21 cellular contexts compared by ENCODE assay signal in the genomic region with DNA sequence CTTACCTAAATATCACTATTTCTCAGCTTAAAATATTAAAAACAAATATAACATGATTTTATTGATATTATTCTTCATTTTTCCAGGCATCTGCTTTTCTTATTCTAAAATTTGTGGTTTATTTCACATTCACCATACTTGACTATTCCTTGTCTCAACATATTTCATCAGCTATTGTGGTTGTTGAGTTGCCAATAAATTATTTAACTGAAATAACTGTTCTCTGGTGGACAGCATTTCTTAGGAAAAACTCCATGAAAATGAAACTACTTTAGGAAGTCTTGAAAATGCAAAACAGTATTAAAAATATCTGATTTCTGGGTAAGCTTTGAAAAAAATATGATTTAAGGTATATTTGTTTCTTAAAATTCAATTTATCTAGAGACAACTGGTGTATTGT.
DNase-seq lines count a peak whose midpoint lies in the region; ATAC-seq, FAIRE-seq and TF ChIP-seq lines count a peak whose summit lies in the region.
"Had no signal": no experiment of that assay in that cellular context is flagged by ENCODE, and none has a peak within 500 bp of the region (broad histone marks: within the 10 kb centered on the region; RNA-seq: fewer than 3 reads in every experiment).

No MANE protein-coding gene starts in this region.

- in situ Hi-C loops in GM13976 (cut with MboI; ENCODE audit: low sequenced_read_pairs, unreplicated experiment), result no loop called here

- DNase-seq in AG10803 (ENCODE audit: low read depth), result peak; percentile 62
- no peak for DNase-seq in MG63
- DNase-seq in activated naive CD4-positive, alpha-beta T cell treated with anti-CD3 and anti-CD28 coated beads, Interleukin-2, amount 50 U/mL, for 72 hours (ENCODE audit: low spot score in 2 of 2), result no peak
- no peak for DNase-seq in GM13976 (ENCODE audit: low spot score)
- DNase-seq: BE2C; CD4-positive, alpha-beta T cell; DMS153; GOT3; NCI-H1417; NCI-H187; NCI-H345; NCI-H524 treated with DMSO at 0.1 percent for 48 hours had no signal

- no peak overlapping the region for H3K27ac ChIP-seq in gastroesophageal sphincter

- H3K4me1 ChIP-seq in gastroesophageal sphincter, result no peaks in the 10 kb centered on the region

- no peak for TF ChIP-seq EP300 in gastroesophageal sphincter (IDR thresholded peaks at IDR 0.05)

- no peaks in the 10 kb centered on the region for H3K36me3 ChIP-seq in MG63
- no peaks in the 10 kb centered on the region for H3K36me3 ChIP-seq in gastroesophageal sphincter
- H3K36me3 ChIP-seq: BE2C had no signal

- ATAC-seq in gastroesophageal sphincter (no peak), HG03565 (IDR thresholded peaks at IDR 0.05; ENCODE audit: unreplicated experiment) (no peak), HG02870 (IDR thresholded peaks at IDR 0.05; ENCODE audit: unreplicated experiment) (no peak)
- ATAC-seq in activated naive CD4-positive, alpha-beta T cell treated with anti-CD3 and anti-CD28 coated beads, Interleukin-2, amount 50 U/mL, for 72 hours, result no peak
- ATAC-seq: HCT116, Panc1, Right ventricle myocardium inferior had no signal

- no peaks in the 10 kb centered on the region; the same call in 1 of the 2 replicates for H3K9me3 ChIP-seq in MG63
- H3K9me3 ChIP-seq in gastroesophageal sphincter, result no peaks in the 10 kb centered on the region
- H3K9me3 ChIP-seq: BE2C had no signal

- no peaks in the 10 kb centered on the region for H3K36me3 Mint-ChIP-seq in activated naive CD4-positive, alpha-beta T cell treated with anti-CD3 and anti-CD28 coated beads, Interleukin-2, amount 50 U/mL, for 72 hours

- H3K4me3 ChIP-seq in AG10803 (ENCODE audit: low read length) (no peak overlapping the region), MG63 (peak overlapping the region; percentile 44), gastroesophageal sphincter (peak overlapping the region; percentile 7 to 34)

- FAIRE-seq in endometrium (lab: Jason Lieb, UNC), result peak; percentile 18
- FAIRE-seq: GM12891, GM18507 had no signal

- TF ChIP-seq CTCF in AG10803 (conservative IDR thresholded peaks at IDR 0.05; ENCODE audit: low read length) (no peak), gastroesophageal sphincter (IDR thresholded peaks at IDR 0.05) (no peak), GM13976 (IDR thresholded peaks at IDR 0.05; ENCODE audit: borderline replicate concordance, control extremely low read depth, extremely low read depth, insufficient read depth, missing control alignments) (no peak)

- TF ChIP-seq POLR2A in gastroesophageal sphincter (IDR thresholded peaks at IDR 0.05), result no peak

- H3K9me3 Mint-ChIP-seq in activated naive CD4-positive, alpha-beta T cell treated with anti-CD3 and anti-CD28 coated beads, Interleukin-2, amount 50 U/mL, for 72 hours, result no peaks in the 10 kb centered on the region
- H3K9me3 Mint-ChIP-seq: CD4-positive, alpha-beta T cell had no signal

- H3K27me3 ChIP-seq in MG63 (no peaks in the 10 kb centered on the region), gastroesophageal sphincter (no peaks in the 10 kb centered on the region)
- H3K27me3 ChIP-seq: BE2C had no signal

- H3K27ac Mint-ChIP-seq in activated naive CD4-positive, alpha-beta T cell treated with anti-CD3 and anti-CD28 coated beads, Interleukin-2, amount 50 U/mL, for 72 hours, result no peak overlapping the region
- H3K27ac Mint-ChIP-seq: CD4-positive, alpha-beta T cell had no signal
